ENCODE assay signal across 13 cellular contexts in the genomic region with DNA sequence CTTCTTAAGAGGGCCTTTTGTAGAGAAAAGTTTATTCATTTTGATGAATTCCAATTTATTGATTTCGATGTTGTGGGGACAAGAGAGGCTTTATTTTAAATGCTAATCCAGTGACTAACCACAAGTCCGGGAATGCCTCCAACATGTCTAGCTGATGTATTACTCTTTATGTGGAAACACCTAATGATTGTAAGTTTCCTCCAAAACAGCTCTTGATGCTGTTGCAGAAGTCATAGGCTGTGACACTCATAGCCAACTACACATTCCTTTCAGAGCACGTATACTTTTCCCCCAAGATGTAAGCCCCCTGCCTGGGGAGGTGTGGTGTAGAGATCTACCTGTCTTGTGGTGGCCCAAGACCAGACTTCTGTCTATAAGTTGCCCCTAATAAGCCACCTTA.
DNase-seq lines count a peak whose midpoint lies in the region; ATAC-seq and TF ChIP-seq lines count a peak whose summit lies in the region.
"Had no signal": no experiment of that assay in that cellular context is flagged by ENCODE, and none has a peak within 500 bp of the region (broad histone marks: within the 10 kb centered on the region; RNA-seq: fewer than 3 reads in every experiment).

No MANE protein-coding gene starts in this region.

- TF ChIP-seq CTCF in ascending aorta (IDR thresholded peaks at IDR 0.05) (no peak), gastroesophageal sphincter (IDR thresholded peaks at IDR 0.05) (no peak)

- H3K4me1 ChIP-seq in ACC112 (ENCODE audit: control insufficient read depth, insufficient read depth, low read length, unreplicated experiment) = peaks cover 23% of the 10 kb centered on the region
- peaks cover 0 to 20% of the 10 kb centered on the region in 2 donors for H3K4me1 ChIP-seq in ascending aorta
- peaks cover 0 to 9% (median 3%) of the 10 kb centered on the region in 3 donors for H3K4me1 ChIP-seq in gastroesophageal sphincter

- intact Hi-C loops in ascending aorta (cut with DNase I) = no loop called here

- peaks cover 0 to 12% of the 10 kb centered on the region in 2 donors for H3K9me3 ChIP-seq in ascending aorta
- no peaks in the 10 kb centered on the region for H3K9me3 ChIP-seq in gastroesophageal sphincter
- H3K9me3 ChIP-seq: SJSA1 had no signal

- H3K27me3 ChIP-seq in ACC112 (ENCODE audit: insufficient read depth, low read length) (no peaks in the 10 kb centered on the region), ascending aorta (no peaks in the 10 kb centered on the region), gastroesophageal sphincter (no peaks in the 10 kb centered on the region)
- H3K27me3 ChIP-seq: SJSA1 had no signal

- 0 to 6% methylated on average over 3 of the region's 3 CpGs for WGBS in gastroesophageal sphincter (ENCODE audit: low coverage in 1 of 2), 2 donors

- no peaks in the 10 kb centered on the region for H3K36me3 ChIP-seq in ACC112 (ENCODE audit: insufficient read depth, low read length)
- H3K36me3 ChIP-seq in ascending aorta = no peaks in the 10 kb centered on the region
- H3K36me3 ChIP-seq in gastroesophageal sphincter = no peaks in the 10 kb centered on the region
- H3K36me3 ChIP-seq: SJSA1 had no signal

- TF ChIP-seq POLR2A in gastroesophageal sphincter (IDR thresholded peaks at IDR 0.05) = no peak

- H2AFZ ChIP-seq in ACC112 (ENCODE audit: low read length, unreplicated experiment) = no peak overlapping the region

- H3K79me2 ChIP-seq in ACC112 (ENCODE audit: control insufficient read depth, insufficient read depth, low read length, unreplicated experiment) = no peaks in the 10 kb centered on the region

- DNase-seq in HS-27A (ENCODE audit: low read depth) (peak; percentile 65), ascending aorta (ENCODE audit: low spot score in 2 of 2) (peak in 1 of 2 donors; percentile 71), DMS53 (lab: John Stamatoyannopoulos, UW) (no peak), iPS-NIHi7 (ENCODE audit: extremely low spot score) (no peak), GM19240 (ENCODE audit: insufficient read length, low spot score) (no peak)
- DNase-seq: activated CD4-positive, alpha-beta T cell treated with anti-CD3 and anti-CD28 coated beads, Interleukin-2, amount 50 U/mL, for 48 hours; activated naive CD8-positive, alpha-beta T cell treated with anti-CD3 and anti-CD28 coated beads, Interleukin-2, amount 50 U/mL, for 24 hours had no signal

- no peak for TF ChIP-seq EP300 in gastroesophageal sphincter (IDR thresholded peaks at IDR 0.05)

- peak; percentile 72 for ATAC-seq in gastroesophageal sphincter
- ATAC-seq in HG02798 (IDR thresholded peaks at IDR 0.05; ENCODE audit: poor library complexity, unreplicated experiment) = no peak
- ATAC-seq: activated naive CD8-positive, alpha-beta T cell treated with anti-CD3 and anti-CD28 coated beads, Interleukin-2, amount 50 U/mL, for 24 hours had no signal

- H3K27ac ChIP-seq in ACC112 (ENCODE audit: low read depth, low read length) (peak overlapping the region; percentile 80), ascending aorta (peak overlapping the region; percentile 80 to 84), gastroesophageal sphincter (peak overlapping the region in 3 of 4 donors; percentile 47 to 60 (median 48))
- H3K27ac ChIP-seq: C4-2B, SJSA1, skin epidermis had no signal

- no peak overlapping the region for H3K4me3 ChIP-seq in ACC112 (ENCODE audit: low read depth, low read length)
- H3K4me3 ChIP-seq in ascending aorta = no peak overlapping the region
- H3K4me3 ChIP-seq in gastroesophageal sphincter = no peak overlapping the region
- H3K4me3 ChIP-seq: SJSA1, skin epidermis had no signal
